1 cellular context compared by ENCODE assay signal in genomic region chr6:41936073-41936837, GRCh38.
TF ChIP-seq lines count a peak whose summit lies in the region.

No MANE protein-coding gene starts in this region.

TF ChIP-seq in K562, 482 proteins besides CTCF, POLR2A, EP300 and RAD21 (continued from another document and continues in another):
- TF ChIP-seq ZNF232 (CRISPR knock-in tag; IDR thresholded peaks at IDR 0.05) (no peak), PHTF2 (CRISPR knock-in tag; IDR thresholded peaks at IDR 0.05) (no peak), ZNF384 (IDR thresholded peaks at IDR 0.05; ENCODE audit: low read depth, low read length) (no peak), SUPT5H (IDR thresholded peaks at IDR 0.05) (peak; percentile 16), MAFF (IDR thresholded peaks at IDR 0.05; ENCODE audit: low read length) (no peak), NCOA6 (IDR thresholded peaks at IDR 0.05) (no peak), HBP1 (CRISPR knock-in tag; IDR thresholded peaks at IDR 0.05) (no peak), MTA2 (IDR thresholded peaks at IDR 0.05; ENCODE audit: low read depth) (0 out of 2 replicates have a peak, but pooled peaks have one; percentile 28), NR0B1 (IDR thresholded peaks at IDR 0.05; ENCODE audit: partially characterized antibody) (no peak), ZBTB17 (CRISPR knock-in tag; IDR thresholded peaks at IDR 0.05) (peak; percentile 65; the same call in 1 of the 2 replicates), YBX1 (IDR thresholded peaks at IDR 0.05) (no peak), POLR2H (tag; IDR thresholded peaks at IDR 0.05; ENCODE audit: low read depth) (peak; percentile 36; the same call in 1 of the 2 replicates), RNF2 (IDR thresholded peaks at IDR 0.05) (peak; percentile 94; the same call in 1 of the 2 replicates), RAD51 (IDR thresholded peaks at IDR 0.05; ENCODE audit: borderline replicate concordance, low read depth) (no peak), ZNF280B (CRISPR knock-in tag; IDR thresholded peaks at IDR 0.05) (0 out of 2 replicates have a peak, but pooled peaks have one; percentile 19), SIN3B (IDR thresholded peaks at IDR 0.05; ENCODE audit: low read depth) (no peak), CBX3 (IDR thresholded peaks at IDR 0.05; ENCODE audit: borderline replicate concordance in 1 of 2, low read length in 2 of 2) (peak in 1 of 2 experiments; percentile 86; a peak in 2 of 3 replicates), RBM25 (IDR thresholded peaks at IDR 0.05; ENCODE audit: low read depth, low read length, severe bottlenecking) (no peak), ZNF584 (CRISPR knock-in tag; IDR thresholded peaks at IDR 0.05; ENCODE audit: low read depth) (0 out of 2 replicates have a peak, but pooled peaks have one; percentile 30), PTTG1 (tag; IDR thresholded peaks at IDR 0.05; ENCODE audit: low read depth) (no peak), POLR2AphosphoS5 (IDR thresholded peaks at IDR 0.05; ENCODE audit: control insufficient read depth, insufficient read depth, low read depth, low read length) (peak; percentile 83), FOXA1 (IDR thresholded peaks at IDR 0.05; ENCODE audit: borderline replicate concordance) (no peak), FOXK2 (conservative IDR thresholded peaks at IDR 0.05 in 1 of 2, IDR thresholded peaks at IDR 0.05 in 1 of 2; ENCODE audit: low read depth in 2 of 2) (no peak), L3MBTL2 (IDR thresholded peaks at IDR 0.05) (peak; percentile 23; the same call in 1 of the 2 replicates), ZNF277 (CRISPR knock-in tag; IDR thresholded peaks at IDR 0.05; ENCODE audit: borderline replicate concordance) (no peak), XRCC5 (IDR thresholded peaks at IDR 0.05; ENCODE audit: low read depth, low read length) (peak; percentile 93), ELF1 (tag; IDR thresholded peaks at IDR 0.05) (no peak), CXXC5 (CRISPR knock-in tag; IDR thresholded peaks at IDR 0.05) (peak; percentile 51; the same call in 1 of the 2 replicates), CAMTA2 (CRISPR knock-in tag; conservative IDR thresholded peaks at IDR 0.05) (no peak), TARDBP (IDR thresholded peaks at IDR 0.05) (peak; percentile 36; the same call in 1 of the 2 replicates), ZNF740 (CRISPR knock-in tag; IDR thresholded peaks at IDR 0.05) (peak; percentile 53), ZNF740 (tag; IDR thresholded peaks at IDR 0.05) (no peak), MCM7 (IDR thresholded peaks at IDR 0.05) (no peak), RNF219 (CRISPR knock-in tag; IDR thresholded peaks at IDR 0.05) (no peak), NFRKB (IDR thresholded peaks at IDR 0.05; ENCODE audit: low read depth) (no peak), ZNF407 (IDR thresholded peaks at IDR 0.05; ENCODE audit: low read depth) (no peak), CREM (IDR thresholded peaks at IDR 0.05; ENCODE audit: low read depth) (peak; percentile 54; the same call in 1 of the 2 replicates), HNRNPLL (IDR thresholded peaks at IDR 0.05; ENCODE audit: low read depth, low read length, poor library complexity, severe bottlenecking) (peak; percentile 35), PHB (CRISPR knock-in tag; IDR thresholded peaks at IDR 0.05) (peak; percentile 30; the same call in 1 of the 2 replicates), ZBTB34 (CRISPR knock-in tag; IDR thresholded peaks at IDR 0.05) (peak; percentile 59; the same call in 1 of the 2 replicates), ZNF695 (CRISPR knock-in tag; IDR thresholded peaks at IDR 0.05) (no peak)
